8 cellular contexts compared by ENCODE assay signal in the genomic region with DNA sequence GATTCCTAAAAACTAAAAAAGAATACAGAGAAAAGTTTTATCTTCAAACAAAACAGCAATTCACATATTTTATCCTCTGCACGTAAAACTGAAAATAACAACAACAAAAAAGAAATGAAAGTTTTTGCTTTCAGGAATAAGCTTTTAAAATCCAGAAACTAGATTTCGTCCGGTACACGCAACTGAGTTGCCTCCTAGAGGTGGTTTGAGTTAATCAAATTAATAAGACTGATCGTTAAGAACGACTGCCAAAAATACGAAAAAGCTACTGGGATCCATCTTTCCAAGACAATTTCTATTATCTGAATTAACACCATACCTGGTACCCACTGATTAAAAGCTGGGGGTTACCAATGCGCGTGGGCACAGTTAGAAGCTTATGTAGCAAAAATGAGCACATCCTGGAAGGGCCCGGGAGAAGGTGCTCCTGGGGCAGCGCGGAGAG. TPM values are rescaled to one million over a fixed set of nuclear protein-coding genes. Genes with fewer than 3 reads are reported as not detected.
DNase-seq lines count a peak whose midpoint lies in the region; ATAC-seq and TF ChIP-seq lines count a peak whose summit lies in the region.

No MANE protein-coding gene starts in this region.

- no peak for TF ChIP-seq CTCF in BJ (IDR thresholded peaks at IDR 0.05; ENCODE audit: insufficient read depth, low read depth, low read length)
- TF ChIP-seq CTCF in WTC11 (IDR thresholded peaks at IDR 0.05) = no peak
- TF ChIP-seq CTCF in hepatocyte (IDR thresholded peaks at IDR 0.05; ENCODE audit: poor library complexity) = no peak

- peaks cover 37% of the 10 kb centered on the region for H3K4me1 Mint-ChIP-seq in WTC11
- peaks cover 37% of the 10 kb centered on the region for H3K4me1 Mint-ChIP-seq in stimulated activated memory B cell treated with anti-CD40 and anti-IgM and Interleukin-4, amounts not matched to agents 10 μg/mL and 1 μg/mL and 100 μg/mL, for 72 hours

- H3K4me3 ChIP-seq in BJ (ENCODE audit: low read depth, low read length) (peak overlapping the region; percentile 97), hepatocyte (peak overlapping the region; percentile 93)

- under 1% methylated on average over 12 of the region's 12 CpGs for WGBS in hepatocyte (ENCODE audit: low lambda C conversion rate, missing lambda C conversion rate)

- H3K27ac ChIP-seq in hepatocyte = peak overlapping the region; percentile 91

- H2AFZ ChIP-seq in hepatocyte = peak overlapping the region; percentile 76

- CTCF ChIA-PET in BJ (lab: Yijun Ruan, JAX) (no interaction called here), WTC11 (lab: Charles Lee) (interaction anchor here (0.5 to 1.7 kb wide), 2 partner anchors 9 to 293 kb away, joined by 3 to 15 read pairs; a partner anchor contains a TSS)

- POLR2A ChIA-PET in BJ (lab: Charles Lee) = no interaction called here
- POLR2A ChIA-PET in WTC11 (lab: Charles Lee) = interaction anchor here (0.6 to 1.3 kb wide), 2 partner anchors 8 to 30 kb away, joined by 3 to 4 read pairs; a partner anchor contains a TSS

- H3K27me3 Mint-ChIP-seq in WTC11 (ENCODE audit: low read depth) = no peaks in the 10 kb centered on the region
- no peaks in the 10 kb centered on the region for H3K27me3 Mint-ChIP-seq in stimulated activated memory B cell treated with anti-CD40 and anti-IgM and Interleukin-4, amounts not matched to agents 10 μg/mL and 1 μg/mL and 100 μg/mL, for 72 hours

- H3K36me3 Mint-ChIP-seq in WTC11 = peaks cover 50% of the 10 kb centered on the region
- peaks cover 40% of the 10 kb centered on the region for H3K36me3 Mint-ChIP-seq in stimulated activated memory B cell treated with anti-CD40 and anti-IgM and Interleukin-4, amounts not matched to agents 10 μg/mL and 1 μg/mL and 100 μg/mL, for 72 hours

- no peaks in the 10 kb centered on the region for H3K27me3 ChIP-seq in BJ (ENCODE audit: control insufficient read depth, insufficient read depth, low read length)
- no peaks in the 10 kb centered on the region for H3K27me3 ChIP-seq in hepatocyte

- peaks cover 11% of the 10 kb centered on the region for H3K79me2 ChIP-seq in hepatocyte

- DNase-seq in BJ (ENCODE audit: low read depth) = no peak
- no peak for DNase-seq in WTC11 (ENCODE audit: low spot score)
- DNase-seq in hepatocyte (ENCODE audit: low spot score) = no peak
- DNase-seq in D341Med (ENCODE audit: low spot score) = no peak
- no peak for DNase-seq in NCI-H2029 (lab: John Stamatoyannopoulos, UW)

- H3K4me1 ChIP-seq in hepatocyte (ENCODE audit: insufficient read depth) = peaks cover 9% of the 10 kb centered on the region

- H4K20me1 ChIP-seq in hepatocyte (ENCODE audit: insufficient read depth, poor library complexity, severe bottlenecking) = no peaks in the 10 kb centered on the region

- H3K9me3 Mint-ChIP-seq in WTC11 = peaks cover 3% of the 10 kb centered on the region; the same call in 1 of the 2 replicates
- H3K9me3 Mint-ChIP-seq in stimulated activated memory B cell treated with anti-CD40 and anti-IgM and Interleukin-4, amounts not matched to agents 10 μg/mL and 1 μg/mL and 100 μg/mL, for 72 hours = no peaks in the 10 kb centered on the region

- no peaks in the 10 kb centered on the region for H3K9me2 ChIP-seq in hepatocyte (replicated peaks; ENCODE audit: insufficient read depth)

- H3K4me2 ChIP-seq in hepatocyte = peak overlapping the region; percentile 77

- peak; percentile 2 for ATAC-seq in GM21717 (IDR thresholded peaks at IDR 0.05; ENCODE audit: unreplicated experiment)
- no peak for ATAC-seq in WTC11
- no peak for ATAC-seq in stimulated activated memory B cell treated with anti-CD40 and anti-IgM and Interleukin-4, amounts not matched to agents 10 μg/mL and 1 μg/mL and 100 μg/mL, for 72 hours
- no peak for ATAC-seq in HG03159 (IDR thresholded peaks at IDR 0.05; ENCODE audit: unreplicated experiment)

- peaks cover 5% of the 10 kb centered on the region; the same call in 1 of the 2 replicates for H3K36me3 ChIP-seq in BJ (ENCODE audit: control insufficient read depth, insufficient read depth, low read length)
- no peaks in the 10 kb centered on the region for H3K36me3 ChIP-seq in hepatocyte (replicated peaks; ENCODE audit: insufficient read depth, low read depth)

- H3K27ac Mint-ChIP-seq in WTC11 = peak overlapping the region; percentile 92
- peak overlapping the region; percentile 96 for H3K27ac Mint-ChIP-seq in stimulated activated memory B cell treated with anti-CD40 and anti-IgM and Interleukin-4, amounts not matched to agents 10 μg/mL and 1 μg/mL and 100 μg/mL, for 72 hours

- H3K9me3 ChIP-seq in hepatocyte (ENCODE audit: low read depth) = no peaks in the 10 kb centered on the region

- peak overlapping the region; percentile 93 for H3K4me3 Mint-ChIP-seq in WTC11
- H3K4me3 Mint-ChIP-seq in stimulated activated memory B cell treated with anti-CD40 and anti-IgM and Interleukin-4, amounts not matched to agents 10 μg/mL and 1 μg/mL and 100 μg/mL, for 72 hours = peak overlapping the region; percentile 100

TF ChIP-seq in WTC11, 78 proteins besides CTCF, POLR2A, EP300 and RAD21:
- no peak for TF ChIP-seq SMAD4 (CRISPR knock-in tag; IDR thresholded peaks at IDR 0.05)

RNA-seq across cellular contexts. Expression of a gene that starts 0.7 kb away (rescaled TPM):
- polyA plus RNA-seq in BJ (2011; rRNA removed) = 48.2 and 65.5 TPM in 2 replicates
- polyA minus RNA-seq in BJ (2011; rRNA and poly(A)+ RNA removed) = 22.1 and 26.9 TPM in 2 replicates
- 112 to 132 TPM (median 113 TPM) in 3 replicates for total RNA-seq in WTC11 (2021)
- 75.0 and 77.8 TPM in 2 replicates for total RNA-seq in hepatocyte
- polyA plus RNA-seq in hepatocyte = 64.0 and 65.2 TPM in 2 replicates

RNA-seq across cellular contexts. Expression of a gene that starts 29.6 kb away (rescaled TPM):
- polyA plus RNA-seq in BJ (2011; rRNA removed) (18.3 and 19.3 TPM in 2 replicates), hepatocyte (19.7 and 20.2 TPM in 2 replicates)
- 12.7 and 22.5 TPM in 2 replicates for polyA minus RNA-seq in BJ (2011; rRNA and poly(A)+ RNA removed)
- total RNA-seq in WTC11 (2021) (20.2 to 20.9 TPM (median 20.6 TPM) in 3 replicates), hepatocyte (15.5 and 22.8 TPM in 2 replicates)

RNA-seq across cellular contexts. Expression of a gene that starts 30.7 kb away (rescaled TPM):
- 344 and 352 TPM in 2 replicates for polyA plus RNA-seq in BJ (2011; rRNA removed)
- 93.9 and 123 TPM in 2 replicates for polyA minus RNA-seq in BJ (2011; rRNA and poly(A)+ RNA removed)
- total RNA-seq in WTC11 (2021) = 199 to 215 TPM (median 209 TPM) in 3 replicates
- total RNA-seq in hepatocyte = 252 and 261 TPM in 2 replicates
- 398 and 399 TPM in 2 replicates for polyA plus RNA-seq in hepatocyte
